18 cellular contexts compared by ENCODE assay signal in the genomic region with DNA sequence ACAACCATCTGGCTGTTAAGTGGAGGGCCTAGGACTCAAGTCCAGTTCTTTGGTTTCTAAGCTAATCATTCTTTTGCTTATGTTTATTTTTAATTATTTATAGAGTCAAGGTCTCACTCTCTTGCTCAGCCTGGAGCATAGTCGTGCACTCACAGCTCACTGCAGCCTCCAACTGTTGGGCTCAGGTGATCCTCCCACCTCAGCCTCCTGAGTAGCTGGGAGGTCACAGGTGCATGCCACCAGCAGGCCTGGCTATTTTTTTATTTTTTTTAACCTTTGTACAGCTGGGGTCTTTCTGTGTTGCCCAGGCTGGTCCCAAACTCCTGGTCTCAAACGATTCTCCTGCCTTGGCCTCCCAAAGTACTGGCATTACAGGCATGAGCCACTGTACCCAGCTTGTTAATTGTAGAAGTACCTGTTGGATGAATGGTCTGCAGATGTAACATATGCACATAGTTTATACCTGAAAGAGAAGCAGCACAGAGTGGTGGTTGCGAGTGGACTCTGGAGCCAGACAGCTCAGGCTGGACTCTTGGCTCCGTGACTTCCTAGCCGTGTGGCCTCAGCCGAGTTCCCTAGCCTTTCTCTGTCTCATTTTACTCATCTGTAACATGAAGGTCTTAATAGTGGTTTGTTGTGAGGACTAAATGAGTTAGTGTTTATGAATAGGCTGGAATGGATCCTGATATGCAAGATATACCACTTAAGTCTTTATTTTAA.
"Had no signal": no experiment of that assay in that cellular context is flagged by ENCODE, and none has a peak within 500 bp of the region (broad histone marks: within the 10 kb centered on the region; RNA-seq: fewer than 3 reads in every experiment).

No MANE protein-coding gene starts in this region.

- H3K9ac ChIP-seq: neural progenitor cell had no signal

- H3K4me3 ChIP-seq: neural progenitor cell, ovary, right atrium auricular region, smooth muscle cell, tibial artery, upper lobe of left lung, uterus had no signal

- H3K27ac Mint-ChIP-seq: effector memory CD8-positive, alpha-beta T cell; mesothelial cell of epicardium; natural killer cell treated with Interleukin-12 subunit alpha and Interleukin-12 subunit beta and Interleukin-15 and Interleukin-18, amount 100 ng/mL, for 72 hours; neural progenitor cell; stimulated activated effector memory CD8-positive, alpha-beta T cell treated with anti-CD3 and anti-CD28 coated beads, Interleukin-12 subunit alpha, Interleukin-12 subunit beta, amount 100 ng/mL, for 72 hours; stimulated activated naive CD8-positive, alpha-beta T cell treated with anti-CD3 and anti-CD28 coated beads, Interleukin-15, Interleukin-2, amounts not matched to agents 100 ng/mL and 50 ng/mL, for 24 hours had no signal

- H3K4me2 ChIP-seq: neural progenitor cell, smooth muscle cell had no signal

- H3K4me3 Mint-ChIP-seq: effector memory CD8-positive, alpha-beta T cell; mesothelial cell of epicardium; natural killer cell treated with Interleukin-12 subunit alpha and Interleukin-12 subunit beta and Interleukin-15 and Interleukin-18, amount 100 ng/mL, for 72 hours; neural progenitor cell; stimulated activated effector memory CD8-positive, alpha-beta T cell treated with anti-CD3 and anti-CD28 coated beads, Interleukin-12 subunit alpha, Interleukin-12 subunit beta, amount 100 ng/mL, for 72 hours; stimulated activated naive CD8-positive, alpha-beta T cell treated with anti-CD3 and anti-CD28 coated beads, Interleukin-15, Interleukin-2, amounts not matched to agents 100 ng/mL and 50 ng/mL, for 24 hours had no signal

- H2AFZ ChIP-seq: neural progenitor cell had no signal

- H3K27me3 ChIP-seq: foreskin keratinocyte, neural progenitor cell, ovary, right atrium auricular region, tibial artery, upper lobe of left lung, uterus had no signal

- H3K36me3 Mint-ChIP-seq: mesothelial cell of epicardium; natural killer cell treated with Interleukin-12 subunit alpha and Interleukin-12 subunit beta and Interleukin-15 and Interleukin-18, amount 100 ng/mL, for 72 hours; neural progenitor cell had no signal

- DNase-seq: effector memory CD8-positive, alpha-beta T cell; foreskin keratinocyte; left colon; nucleus accumbens; ovary; stimulated activated CD4-positive, alpha-beta T cell treated with anti-CD3 and anti-CD28 coated beads, Interleukin-4, amount 100 ng/mL, for 1 hour; stimulated activated CD8-positive, alpha-beta memory T cell treated with anti-CD3 and anti-CD28 coated beads, Interleukin-4, amount 100 ng/mL, for 48 hours; tibial artery; upper lobe of left lung; uterus had no signal

- H3K9me3 Mint-ChIP-seq: effector memory CD8-positive, alpha-beta T cell; mesothelial cell of epicardium; natural killer cell treated with Interleukin-12 subunit alpha and Interleukin-12 subunit beta and Interleukin-15 and Interleukin-18, amount 100 ng/mL, for 72 hours; neural progenitor cell; stimulated activated effector memory CD8-positive, alpha-beta T cell treated with anti-CD3 and anti-CD28 coated beads, Interleukin-12 subunit alpha, Interleukin-12 subunit beta, amount 100 ng/mL, for 72 hours; stimulated activated naive CD8-positive, alpha-beta T cell treated with anti-CD3 and anti-CD28 coated beads, Interleukin-15, Interleukin-2, amounts not matched to agents 100 ng/mL and 50 ng/mL, for 24 hours had no signal

- H3K27me3 Mint-ChIP-seq: effector memory CD8-positive, alpha-beta T cell; natural killer cell treated with Interleukin-12 subunit alpha and Interleukin-12 subunit beta and Interleukin-15 and Interleukin-18, amount 100 ng/mL, for 72 hours; stimulated activated naive CD8-positive, alpha-beta T cell treated with anti-CD3 and anti-CD28 coated beads, Interleukin-15, Interleukin-2, amounts not matched to agents 100 ng/mL and 50 ng/mL, for 24 hours had no signal

- H3K4me1 ChIP-seq: right atrium auricular region, tibial artery, upper lobe of left lung had no signal

- H3K4me1 Mint-ChIP-seq: mesothelial cell of epicardium had no signal

- ATAC-seq: effector memory CD8-positive, alpha-beta T cell; foreskin keratinocyte; left colon; natural killer cell treated with Interleukin-12 subunit alpha and Interleukin-12 subunit beta and Interleukin-15 and Interleukin-18, amount 100 ng/mL, for 72 hours; stimulated activated effector memory CD8-positive, alpha-beta T cell treated with anti-CD3 and anti-CD28 coated beads, Interleukin-12 subunit alpha, Interleukin-12 subunit beta, amount 100 ng/mL, for 72 hours had no signal

- H3K27ac ChIP-seq: epithelial cell of prostate, foreskin keratinocyte, neural progenitor cell, ovary, right atrium auricular region, tibial artery, upper lobe of left lung, uterus had no signal

- H3K36me3 ChIP-seq: neural progenitor cell, ovary, right atrium auricular region, tibial artery, upper lobe of left lung, uterus had no signal

- H3K9me3 ChIP-seq: ovary, right atrium auricular region, tibial artery, upper lobe of left lung, uterus had no signal
